17 cellular contexts compared by ENCODE assay signal in genomic region chr7:99595111-99595745, GRCh38. TPM values are rescaled to one million over a fixed set of nuclear protein-coding genes. Genes with fewer than 3 reads are reported as not detected.
"Had no signal": no experiment of that assay in that cellular context is flagged by ENCODE, and none has a peak within 500 bp of the region (broad histone marks: within the 10 kb centered on the region; RNA-seq: fewer than 3 reads in every experiment).

No MANE protein-coding gene starts in this region.

- H3K27me3 Mint-ChIP-seq: activated B cell treated with CpG ODN at 0.5 μM for 24 hours; effector memory CD8-positive, alpha-beta T cell; stimulated activated memory B cell treated with anti-CD40 and anti-IgM and Interleukin-4, amounts not matched to agents 10 μg/mL and 1 μg/mL and 100 μg/mL, for 72 hours had no signal

- H3K36me3 Mint-ChIP-seq: mesothelial cell of epicardium; stimulated activated memory B cell treated with anti-CD40 and anti-IgM and Interleukin-4, amounts not matched to agents 10 μg/mL and 1 μg/mL and 100 μg/mL, for 72 hours had no signal

- H3K27ac ChIP-seq: adrenal gland, epithelial cell of prostate, neutrophil, tibial nerve, vagina had no signal

- ATAC-seq: effector memory CD8-positive, alpha-beta T cell; stimulated activated memory B cell treated with anti-CD40 and anti-IgM and Interleukin-4, amounts not matched to agents 10 μg/mL and 1 μg/mL and 100 μg/mL, for 72 hours had no signal

- H3K36me3 ChIP-seq: adrenal gland, neutrophil, vagina had no signal

- H3K4me3 Mint-ChIP-seq: activated B cell treated with CpG ODN at 0.5 μM for 24 hours; activated T-helper 1 cell treated with anti-CD3 and anti-CD28 coated beads, Interleukin-12 subunit alpha, Interleukin-12 subunit beta, Interleukin-2, Interleukin-4 antibody, amounts not matched to agents 30 ng/mL and 10 ng/mL and 1 ng/mL, durations not matched to agents 14 hours and 24 hours and 36 hours; effector memory CD8-positive, alpha-beta T cell; mesothelial cell of epicardium; stimulated activated memory B cell treated with anti-CD40 and anti-IgM and Interleukin-4, amounts not matched to agents 10 μg/mL and 1 μg/mL and 100 μg/mL, for 72 hours; T-helper 2 cell treated with Interferon-gamma antibody and Interleukin-4, amounts not matched to agents 5 μg/mL and 100 μg/mL, for 36 hours had no signal

- H3K4me1 Mint-ChIP-seq: activated B cell treated with CpG ODN at 0.5 μM for 24 hours; mesothelial cell of epicardium; stimulated activated memory B cell treated with anti-CD40 and anti-IgM and Interleukin-4, amounts not matched to agents 10 μg/mL and 1 μg/mL and 100 μg/mL, for 72 hours had no signal

- H3K4me3 ChIP-seq: adrenal gland, lung, tibial nerve, vagina had no signal

- DNase-seq: activated B cell treated with CpG ODN at 0.5 μM for 24 hours; activated naive CD4-positive, alpha-beta T cell; adrenal gland; dermis blood vessel endothelial cell; effector memory CD8-positive, alpha-beta T cell; substantia nigra; SW 1271 had no signal

- H3K9me3 ChIP-seq: adrenal gland, neutrophil, tibial nerve, vagina had no signal

- H3K9me3 Mint-ChIP-seq: activated B cell treated with CpG ODN at 0.5 μM for 24 hours; activated T-helper 1 cell treated with anti-CD3 and anti-CD28 coated beads, Interleukin-12 subunit alpha, Interleukin-12 subunit beta, Interleukin-2, Interleukin-4 antibody, amounts not matched to agents 30 ng/mL and 10 ng/mL and 1 ng/mL, durations not matched to agents 14 hours and 24 hours and 36 hours; effector memory CD8-positive, alpha-beta T cell; mesothelial cell of epicardium; stimulated activated memory B cell treated with anti-CD40 and anti-IgM and Interleukin-4, amounts not matched to agents 10 μg/mL and 1 μg/mL and 100 μg/mL, for 72 hours; T-helper 2 cell treated with Interferon-gamma antibody and Interleukin-4, amounts not matched to agents 5 μg/mL and 100 μg/mL, for 36 hours had no signal

- H3K27me3 ChIP-seq: adrenal gland, tibial nerve, vagina had no signal

- H3K4me1 ChIP-seq: adrenal gland, tibial nerve, vagina had no signal

- H3K27ac Mint-ChIP-seq: activated B cell treated with CpG ODN at 0.5 μM for 24 hours; activated T-helper 1 cell treated with anti-CD3 and anti-CD28 coated beads, Interleukin-12 subunit alpha, Interleukin-12 subunit beta, Interleukin-2, Interleukin-4 antibody, amounts not matched to agents 30 ng/mL and 10 ng/mL and 1 ng/mL, durations not matched to agents 14 hours and 24 hours and 36 hours; effector memory CD8-positive, alpha-beta T cell; mesothelial cell of epicardium; stimulated activated memory B cell treated with anti-CD40 and anti-IgM and Interleukin-4, amounts not matched to agents 10 μg/mL and 1 μg/mL and 100 μg/mL, for 72 hours; T-helper 2 cell treated with Interferon-gamma antibody and Interleukin-4, amounts not matched to agents 5 μg/mL and 100 μg/mL, for 36 hours had no signal

RNA-seq across cellular contexts. Expression of gene TMEM225B, which starts 2.8 kb away (rescaled TPM):
- total RNA-seq: frontal cortex had no signal
